8 cellular contexts compared by ENCODE assay signal in genomic region chr5:115262405-115263247, GRCh38. TPM values are rescaled to one million over a fixed set of nuclear protein-coding genes. Genes with fewer than 3 reads are reported as not detected.
DNase-seq lines count a peak whose midpoint lies in the region; FAIRE-seq and TF ChIP-seq lines count a peak whose summit lies in the region.

PGGT1B (minus strand) TSS chr5:115262877; CDS start chr5:115262851, 26 bp downstream.

- TF ChIP-seq CTCF in SK-N-SH (IDR thresholded peaks at IDR 0.05), result no peak; the same call in 1 of the 2 replicates

- peaks cover 18% of the 10 kb centered on the region for H3F3A ChIP-seq in SK-N-SH (replicated peaks; ENCODE audit: insufficient read depth)

- H3K27me3 Mint-ChIP-seq in activated naive CD4-positive, alpha-beta T cell treated with anti-CD3 and anti-CD28 coated beads, Interleukin-2, amount 10 ng/mL, durations not matched to agents 7 days and 5 days, result no peaks in the 10 kb centered on the region

- peaks cover 13 to 14% of the 10 kb centered on the region in 2 experiments for H3K36me3 ChIP-seq in SK-N-SH (replicated peaks in 1 of 2; ENCODE audit: control insufficient read depth in 1 of 2, insufficient read depth in 2 of 2, low read length in 1 of 2)

- peaks cover 34% of the 10 kb centered on the region for H3K4me1 Mint-ChIP-seq in activated naive CD4-positive, alpha-beta T cell treated with anti-CD3 and anti-CD28 coated beads, Interleukin-2, amount 10 ng/mL, durations not matched to agents 7 days and 5 days

- no peaks in the 10 kb centered on the region for H3K9me3 ChIP-seq in SK-N-SH

- CTCF ChIA-PET in SK-N-SH (lab: Yijun Ruan, JAX), result interaction anchor here (0.7 to 1.7 kb wide), 4 partner anchors 15 to 607 kb away, joined by 3 to 6 read pairs (median 6); partner anchors contain the start of gene CCDC112
- CTCF ChIA-PET in activated naive CD4-positive, alpha-beta T cell treated with anti-CD3 and anti-CD28 coated beads, Interleukin-2, amount 10 ng/mL, durations not matched to agents 7 days and 5 days (lab: Charles Lee), result no interaction called here

- peak within 1 kb of the TSS; percentile 97 for H2AFZ ChIP-seq in SK-N-SH (ENCODE audit: low read depth)

- no peak for TF ChIP-seq RAD21 in SK-N-SH (IDR thresholded peaks at IDR 0.05; ENCODE audit: low read length)

- H3K4me3 Mint-ChIP-seq in activated naive CD4-positive, alpha-beta T cell treated with anti-CD3 and anti-CD28 coated beads, Interleukin-2, amount 10 ng/mL, durations not matched to agents 7 days and 5 days, result peak within 1 kb of the TSS; percentile 78

- H3K27me3 ChIP-seq in SK-N-SH (ENCODE audit: insufficient read depth), result no peaks in the 10 kb centered on the region

- peaks cover 5 to 17% of the 10 kb centered on the region in 2 experiments; a peak in 3 of 4 replicates for H3K4me1 ChIP-seq in SK-N-SH (ENCODE audit: control insufficient read depth in 1 of 2, insufficient read depth in 2 of 2, low read depth in 1 of 2, low read length in 1 of 2)

- H3K4me2 ChIP-seq in SK-N-SH, result peak within 1 kb of the TSS; percentile 95

- 6% methylated on average over 32 of the region's 53 CpGs for WGBS in SK-N-SH (ENCODE audit: low lambda C conversion rate)

- peaks cover 12% of the 10 kb centered on the region for H3K36me3 Mint-ChIP-seq in activated naive CD4-positive, alpha-beta T cell treated with anti-CD3 and anti-CD28 coated beads, Interleukin-2, amount 10 ng/mL, durations not matched to agents 7 days and 5 days

- H3K27ac Mint-ChIP-seq in activated naive CD4-positive, alpha-beta T cell treated with anti-CD3 and anti-CD28 coated beads, Interleukin-2, amount 10 ng/mL, durations not matched to agents 7 days and 5 days, result peak within 1 kb of the TSS; percentile 93

- H3K79me2 ChIP-seq in SK-N-SH (ENCODE audit: insufficient read depth), result peaks cover 49% of the 10 kb centered on the region

- TF ChIP-seq POLR2A in H54 (IDR thresholded peaks at IDR 0.05; ENCODE audit: low read depth, low read length), result peak; percentile 76

- H3K4me3 ChIP-seq in SK-N-SH (ENCODE audit: low read depth in 2 of 2, low read length in 1 of 2), result peak within 1 kb of the TSS; percentile 89 to 92

- peak within 1 kb of the TSS; percentile 92 for H3K9ac ChIP-seq in SK-N-SH

- H4K20me1 ChIP-seq in SK-N-SH (ENCODE audit: insufficient read depth), result peaks cover 20% of the 10 kb centered on the region

- peak within 1 kb of the TSS; percentile 83 to 85 for H3K27ac ChIP-seq in SK-N-SH (ENCODE audit: low read depth in 2 of 2, low read length in 1 of 2)

- DNase-seq in H54 (ENCODE audit: insufficient read length, low spot score) (peak; percentile 44), M059J (ENCODE audit: low read depth) (peak; percentile 68), SK-N-SH (peak; percentile 90), germinal center (ENCODE audit: low spot score) (peak; percentile 75), nucleus accumbens (lab: John Stamatoyannopoulos, UW) (peak; percentile 39 to 93 (median 80)), superior temporal gyrus (ENCODE audit: extremely low spot score) (peak; percentile 88)
- peak; percentile 82 for DNase-seq in activated naive CD4-positive, alpha-beta T cell treated with anti-CD3 and anti-CD28 coated beads, Interleukin-2, amount 10 ng/mL, durations not matched to agents 7 days and 5 days

- H3K9me3 Mint-ChIP-seq in activated naive CD4-positive, alpha-beta T cell treated with anti-CD3 and anti-CD28 coated beads, Interleukin-2, amount 10 ng/mL, durations not matched to agents 7 days and 5 days, result no peaks in the 10 kb centered on the region

- peak; percentile 44 for FAIRE-seq in G401.6 (lab: Jason Lieb, UNC)
- FAIRE-seq in H54 (lab: Jason Lieb, UNC), result peak; percentile 69

- no peaks in the 10 kb centered on the region for H3K9me2 ChIP-seq in SK-N-SH

- TF ChIP-seq EP300 in SK-N-SH (IDR thresholded peaks at IDR 0.05; ENCODE audit: borderline replicate concordance in 1 of 2, low read depth in 1 of 2, low read length in 1 of 2), result 0 out of 4 replicates have a peak, but pooled peaks of 1 of the 2 experiments have one; percentile 27

- POLR2A ChIA-PET in SK-N-SH (lab: Yijun Ruan, JAX), result interaction anchor here (0.7 to 1.1 kb wide), 3 partner anchors 45 to 93 kb away, joined by 3 to 4 read pairs (median 3); partner anchors contain the start of gene TRIM36

TF ChIP-seq in SK-N-SH, 30 proteins besides CTCF, POLR2A, EP300 and RAD21:
- TF ChIP-seq TCF12 (IDR thresholded peaks at IDR 0.05) (0 out of 2 replicates have a peak, but pooled peaks have one; percentile 9), GABPA (IDR thresholded peaks at IDR 0.05; ENCODE audit: low read depth) (peak; percentile 96), ELF1 (IDR thresholded peaks at IDR 0.05) (peak; percentile 71), NFIC (IDR thresholded peaks at IDR 0.05; ENCODE audit: borderline replicate concordance) (peak; percentile 31; the same call in 1 of the 2 replicates), FOXM1 (IDR thresholded peaks at IDR 0.05; ENCODE audit: low read depth) (no peak), POLR2AphosphoS5 (IDR thresholded peaks at IDR 0.05; ENCODE audit: low read depth, low read length) (peak; percentile 96), MAX (IDR thresholded peaks at IDR 0.05; ENCODE audit: low read depth) (peak; percentile 77), CHD2 (IDR thresholded peaks at IDR 0.05; ENCODE audit: low read length, partially characterized antibody) (peak; percentile 70), YY1 (IDR thresholded peaks at IDR 0.05; ENCODE audit: low read depth) (peak; percentile 94), RXRA (IDR thresholded peaks at IDR 0.05; ENCODE audit: borderline replicate concordance, low read depth) (no peak), NRF1 (IDR thresholded peaks at IDR 0.05; ENCODE audit: low read depth, low read length) (no peak), TAF1 (IDR thresholded peaks at IDR 0.05; ENCODE audit: borderline replicate concordance, low read depth, low read length) (peak; percentile 91), MXI1 (IDR thresholded peaks at IDR 0.05; ENCODE audit: low read depth, low read length) (peak; percentile 67; the same call in 1 of the 2 replicates), FOXJ3 (CRISPR knock-in tag; IDR thresholded peaks at IDR 0.05) (no peak)

RNA-seq across cellular contexts. Expression of gene PGGT1B, which starts in this region (rescaled TPM):
- total RNA-seq in M059J (2014; rRNA removed; shearing (Covaris generic)), result 14.9 and 20.6 TPM in 2 replicates
- polyA plus RNA-seq in SK-N-SH (2012; rRNA removed), result 0.69 and 0.99 TPM in 2 replicates
- polyA plus RNA-seq in SK-N-SH (2012; cell fraction: cytosol; rRNA removed), result 1.1 and 1.4 TPM in 2 replicates
- polyA plus RNA-seq in SK-N-SH (2012; cell fraction: nucleus; rRNA removed), result 0.48 and 1.8 TPM in 2 replicates

Comparison
In these comparisons a context has a peak if more than half of its experiments do, and no peak if none do; other contexts are left out.
1. Peak in every context shown above with its lines: DNase-seq, H3K4me3 ChIP-seq and H3K27ac ChIP-seq.